In genomic region chr14:104107611-104108569, GRCh38 we compare ENCODE assay signal across 2 cellular contexts.
TF ChIP-seq lines count a peak whose summit lies in the region.

No MANE protein-coding gene starts in this region.

TF ChIP-seq in SK-N-SH, 30 proteins besides CTCF, POLR2A, EP300 and RAD21 (continued from another document):
- TF ChIP-seq TCF12 (IDR thresholded peaks at IDR 0.05) = no peak
- no peak for TF ChIP-seq SIN3A (IDR thresholded peaks at IDR 0.05; ENCODE audit: borderline replicate concordance, low read depth, low read length)
- no peak for TF ChIP-seq NRF1 (IDR thresholded peaks at IDR 0.05; ENCODE audit: low read depth, low read length)
- TF ChIP-seq GABPA (IDR thresholded peaks at IDR 0.05; ENCODE audit: low read depth) = no peak
- TF ChIP-seq RCOR1 (IDR thresholded peaks at IDR 0.05; ENCODE audit: low read length) = no peak
- no peak for TF ChIP-seq JUND (IDR thresholded peaks at IDR 0.05)
- TF ChIP-seq USF1 (IDR thresholded peaks at IDR 0.05; ENCODE audit: borderline replicate concordance, low read depth) = no peak
TF ChIP-seq in SK-N-SH: peak in this region for 0.

TF ChIP-seq in SK-N-SH treated with all-trans-retinoic acid at 6 μM for 48 hours, 23 proteins besides CTCF, POLR2A, EP300 and RAD21:
- TF ChIP-seq CREB5 (CRISPR knock-in tag; IDR thresholded peaks at IDR 0.05; ENCODE audit: low read depth) = no peak
- TF ChIP-seq ISL1 (CRISPR knock-in tag; IDR thresholded peaks at IDR 0.05) = no peak
- no peak for TF ChIP-seq OSR1 (CRISPR knock-in tag; IDR thresholded peaks at IDR 0.05)
- TF ChIP-seq ZNF565 (CRISPR knock-in tag; conservative IDR thresholded peaks at IDR 0.05; ENCODE audit: low read depth) = no peak
- TF ChIP-seq TCF4 (CRISPR knock-in tag; IDR thresholded peaks at IDR 0.05; ENCODE audit: borderline replicate concordance) = no peak
- TF ChIP-seq ZNF70 (CRISPR knock-in tag; IDR thresholded peaks at IDR 0.05) = no peak
- no peak for TF ChIP-seq CSRNP3 (CRISPR knock-in tag; IDR thresholded peaks at IDR 0.05)
- TF ChIP-seq CSDC2 (CRISPR knock-in tag; IDR thresholded peaks at IDR 0.05) = no peak
- no peak for TF ChIP-seq PPARA (CRISPR knock-in tag; IDR thresholded peaks at IDR 0.05; ENCODE audit: borderline replicate concordance)
- no peak for TF ChIP-seq ZFP3 (CRISPR knock-in tag; IDR thresholded peaks at IDR 0.05)
- no peak for TF ChIP-seq POU6F1 (CRISPR knock-in tag; IDR thresholded peaks at IDR 0.05; ENCODE audit: borderline replicate concordance, low read depth)
- no peak for TF ChIP-seq ZFP30 (CRISPR knock-in tag; IDR thresholded peaks at IDR 0.05)
